Comparison of ENCODE assay signal across 23 cellular contexts in the genomic region with DNA sequence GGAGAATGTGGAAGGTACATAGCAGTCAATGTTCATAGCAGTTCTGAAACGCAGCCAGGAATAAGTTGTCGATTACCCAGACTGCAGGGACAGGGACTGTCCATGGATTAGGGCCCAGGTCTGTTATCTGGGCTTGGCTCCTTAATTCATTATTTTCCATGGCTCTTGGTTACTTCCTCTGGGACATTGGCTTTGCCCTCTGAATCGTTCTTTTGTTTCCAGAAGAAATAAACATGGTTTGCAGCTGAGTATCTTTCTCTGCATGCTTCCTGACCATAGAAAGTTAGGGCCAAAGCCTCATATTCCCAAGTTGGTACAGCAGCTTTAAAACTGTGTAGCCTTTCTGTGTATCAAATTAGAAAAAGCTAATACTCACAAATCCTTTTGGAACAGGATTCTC.
DNase-seq lines count a peak whose midpoint lies in the region; ATAC-seq and TF ChIP-seq lines count a peak whose summit lies in the region.
"Had no signal": no experiment of that assay in that cellular context is flagged by ENCODE, and none has a peak within 500 bp of the region (broad histone marks: within the 10 kb centered on the region; RNA-seq: fewer than 3 reads in every experiment).

No MANE protein-coding gene starts in this region.

- H3K9me3 Mint-ChIP-seq in CD14-positive monocyte, result peaks cover 0 to 3% (median 0%) of the 10 kb centered on the region in 7 donors
- H3K9me3 Mint-ChIP-seq: activated T-cell treated with anti-CD3 and anti-CD28 coated beads, Interleukin-2, amount 50 U/mL, for 24 hours; naive thymus-derived CD8-positive, alpha-beta T cell had no signal

- H3K27me3 Mint-ChIP-seq in CD14-positive monocyte (ENCODE audit: low read depth in 3 of 3), result no peaks in the 10 kb centered on the region
- H3K27me3 Mint-ChIP-seq: activated T-cell treated with anti-CD3 and anti-CD28 coated beads, Interleukin-2, amount 50 U/mL, for 24 hours; naive thymus-derived CD8-positive, alpha-beta T cell had no signal

- H3K4me3 ChIP-seq in right atrium auricular region (no peak overlapping the region), mesodermal cell (ENCODE audit: extremely low read depth, insufficient read depth, low read length, poor library complexity, severe bottlenecking) (no peak overlapping the region), vagina (no peak overlapping the region)
- H3K4me3 ChIP-seq: adrenal gland, stomach, upper lobe of right lung had no signal

- H3K27ac Mint-ChIP-seq in CD14-positive monocyte, result no peak overlapping the region
- H3K27ac Mint-ChIP-seq: activated T-cell treated with anti-CD3 and anti-CD28 coated beads, Interleukin-2, amount 50 U/mL, for 24 hours; naive thymus-derived CD8-positive, alpha-beta T cell had no signal

- H3K36me3 Mint-ChIP-seq in CD14-positive monocyte, result no peaks in the 10 kb centered on the region

- H3K4me3 Mint-ChIP-seq in CD14-positive monocyte, result no peak overlapping the region
- H3K4me3 Mint-ChIP-seq: activated T-cell treated with anti-CD3 and anti-CD28 coated beads, Interleukin-2, amount 50 U/mL, for 24 hours; naive thymus-derived CD8-positive, alpha-beta T cell had no signal

- H3K27ac ChIP-seq in right atrium auricular region (peak overlapping the region in 1 of 2 donors; percentile 39), mesodermal cell (ENCODE audit: low read depth, low read length, severe bottlenecking) (peak overlapping the region; percentile 71), vagina (peak overlapping the region; percentile 25)
- H3K27ac ChIP-seq: adrenal gland, upper lobe of right lung had no signal

- TF ChIP-seq CTCF in right atrium auricular region (IDR thresholded peaks at IDR 0.05) (no peak), vagina (IDR thresholded peaks at IDR 0.05) (no peak), CD14-positive monocyte (IDR thresholded peaks at IDR 0.05) (no peak)

- intact Hi-C loops in Right ventricle myocardium inferior (cut with DNase I), result no loop called here
- intact Hi-C loops in vagina (cut with DNase I), result no loop called here
- intact Hi-C loops in CD14-positive monocyte (cut with micrococcal nuclease), result no loop called here

- 85 to 88% methylated on average over 3 of the region's 3 CpGs for WGBS in mesodermal cell (ENCODE audit: insufficient coverage in 2 of 2), 2 experiments

- H3K4me1 ChIP-seq in right atrium auricular region (peaks cover 0 to 17% of the 10 kb centered on the region in 2 donors), mesodermal cell (ENCODE audit: control insufficient read depth, insufficient read depth, low read length, poor library complexity, severe bottlenecking) (peaks cover 14% of the 10 kb centered on the region), vagina (peaks cover 20% of the 10 kb centered on the region)
- H3K4me1 ChIP-seq: adrenal gland, upper lobe of right lung had no signal

- TF ChIP-seq POLR2A in vagina (IDR thresholded peaks at IDR 0.05), result no peak

- H3K27me3 ChIP-seq in right atrium auricular region (no peaks in the 10 kb centered on the region), vagina (no peaks in the 10 kb centered on the region)
- H3K27me3 ChIP-seq: adrenal gland, stomach, upper lobe of right lung had no signal

- H3K4me1 Mint-ChIP-seq in CD14-positive monocyte, result no peaks in the 10 kb centered on the region
- H3K4me1 Mint-ChIP-seq: naive thymus-derived CD8-positive, alpha-beta T cell had no signal

- peak; percentile 81 for ATAC-seq in Right ventricle myocardium inferior
- no peak for ATAC-seq in GM19452 (IDR thresholded peaks at IDR 0.05; ENCODE audit: unreplicated experiment)
- ATAC-seq: naive thymus-derived CD8-positive, alpha-beta T cell; upper lobe of right lung had no signal

- no peak for DNase-seq in Right ventricle myocardium inferior (ENCODE audit: missing footprints)
- DNase-seq in right atrium auricular region (ENCODE audit: low spot score), result no peak
- DNase-seq in fibroblast of gingiva (ENCODE audit: low read depth), result peak; percentile 4
- DNase-seq in vagina (ENCODE audit: extremely low spot score in 2 of 2), result no peak
- DNase-seq in CD14-positive monocyte (ENCODE audit: low spot score), result no peak
- DNase-seq in activated CD4-positive, alpha-beta T cell treated with anti-CD3 and anti-CD28 coated beads, Interleukin-2, amount 50 U/mL, for 48 hours, result no peak
- DNase-seq: activated CD4-positive, CD25-positive, alpha-beta regulatory T cell treated with anti-CD3 and anti-CD28 coated beads, Interleukin-2, amount 50 U/mL, for 72 hours; activated CD8-positive, alpha-beta memory T cell treated with anti-CD3 and anti-CD28 coated beads for 24 hours; activated naive CD4-positive, alpha-beta T cell; activated T-cell treated with anti-CD3 and anti-CD28 coated beads, Interleukin-2, amount 50 U/mL, for 24 hours; adrenal gland; DMS79 treated with DMSO at 0.1 percent for 48 hours; naive thymus-derived CD8-positive, alpha-beta T cell; NCI-H1436; NCI-H446 treated with DMSO at 0.1 percent for 48 hours; NK-92 treated with Interleukin-12 subunit alpha and Interleukin-12 subunit beta, amount 100 ng/mL, for 24 hours; occipital lobe; SIG-M5; stomach; T-helper 1 cell; upper lobe of right lung had no signal

- no peaks in the 10 kb centered on the region for H3K9me3 ChIP-seq in right atrium auricular region
- H3K9me3 ChIP-seq in mesodermal cell (ENCODE audit: control insufficient read depth, low read length), result no peaks in the 10 kb centered on the region
- no peaks in the 10 kb centered on the region for H3K9me3 ChIP-seq in vagina
- H3K9me3 ChIP-seq: adrenal gland, stomach, upper lobe of right lung had no signal

- H3K36me3 ChIP-seq in right atrium auricular region, result no peaks in the 10 kb centered on the region
- no peaks in the 10 kb centered on the region for H3K36me3 ChIP-seq in mesodermal cell (ENCODE audit: control insufficient read depth, insufficient read depth, low read length)
- no peaks in the 10 kb centered on the region for H3K36me3 ChIP-seq in vagina
- H3K36me3 ChIP-seq: adrenal gland, stomach, upper lobe of right lung had no signal
